In the genomic region with DNA sequence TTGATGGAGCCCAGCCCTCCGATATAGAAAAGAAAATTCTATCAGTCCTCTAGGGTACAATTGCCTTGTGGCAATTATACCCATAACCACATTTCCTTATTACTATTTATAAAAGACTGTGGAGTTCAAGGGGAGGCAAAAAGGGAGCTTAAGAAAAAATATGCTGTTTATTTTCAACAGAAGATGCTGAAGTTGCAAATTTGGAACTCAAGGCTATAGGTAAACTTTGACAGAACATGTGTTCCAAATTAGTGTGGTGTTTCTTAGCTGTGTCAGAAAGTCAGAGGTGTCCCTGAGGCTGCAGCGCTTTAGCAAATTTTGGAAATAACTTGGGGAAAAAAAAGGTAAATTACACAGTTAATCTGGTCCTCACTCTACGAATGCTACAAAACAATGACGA, we compare ENCODE assay signal across 22 cellular contexts.
DNase-seq lines count a peak whose midpoint lies in the region; ATAC-seq, FAIRE-seq and TF ChIP-seq lines count a peak whose summit lies in the region.
"Had no signal": no experiment of that assay in that cellular context is flagged by ENCODE, and none has a peak within 500 bp of the region (broad histone marks: within the 10 kb centered on the region; RNA-seq: fewer than 3 reads in every experiment).

No MANE protein-coding gene starts in this region.

- CTCF ChIA-PET in HepG2 (lab: Yijun Ruan, JAX; ENCODE audit: low intra/inter-chr PET ratio, low total read pairs): no interaction called here
- CTCF ChIA-PET in K562 (lab: Yijun Ruan, JAX; ENCODE audit: low intra/inter-chr PET ratio): no interaction called here

- TF ChIP-seq CTCF in HepG2 (CRISPR knock-in tag; IDR thresholded peaks at IDR 0.05) (no peak), right lobe of liver (IDR thresholded peaks at IDR 0.05) (no peak), K562 (IDR thresholded peaks at IDR 0.05 in 2 of 3, conservative IDR thresholded peaks at IDR 0.05 in 1 of 3; ENCODE audit: insufficient read depth in 2 of 3, low read depth in 1 of 3, low read length in 3 of 3) (no peak), nephron (IDR thresholded peaks at IDR 0.05; ENCODE audit: unreplicated experiment in 3 of 3) (no peak), vagina (IDR thresholded peaks at IDR 0.05) (no peak), heart left ventricle (IDR thresholded peaks at IDR 0.05) (no peak)

- no peaks in the 10 kb centered on the region for H3K9me1 ChIP-seq in K562 (ENCODE audit: control insufficient read depth, insufficient read depth, low read length)

- DNase-seq in HepG2 (ENCODE audit: low spot score): no peak
- no peak for DNase-seq in right lobe of liver
- no peak for DNase-seq in K562 (ENCODE audit: extremely low read depth in 1 of 4, low spot score in 3 of 4)
- DNase-seq in vagina (ENCODE audit: extremely low spot score in 2 of 2): no peak
- DNase-seq in NOMO-1 treated with dmso at 0.1 percent for 144 hours (lab: John Stamatoyannopoulos, UW; ENCODE audit: unreplicated experiment): no peak
- DNase-seq in heart left ventricle: no peak
- DNase-seq: BE2C; CD4-positive, CD25-positive, alpha-beta regulatory T cell; COR-L47; DMS 273 treated with DMSO at 0.1 percent for 48 hours; DMS79 treated with DMSO at 0.1 percent for 48 hours; KBM-7; NCI-H1092 treated with DMSO at 0.1 percent for 48 hours; NCI-H2029 treated with DMSO at 0.1 percent for 48 hours; NCI-H226; NCI-H510A treated with DMSO at 0.1 percent for 48 hours; NCI-H774; NK-92 treated with Interleukin-12 subunit alpha and Interleukin-12 subunit beta, amount 100 ng/mL, for 24 hours; Peyer's patch; SJCRH30 had no signal

- in situ Hi-C loops in HepG2 (cut with HindIII; ENCODE audit: extremely low pct_ligation_motif_present, low pct_unique_long_range_greater_than_20kb): no loop called here
- in situ Hi-C loops in K562 (cut with MboI): loop anchor here (25.0 kb wide), 1 partner anchor 960 kb away; no protein-coding TSS in a partner anchor

- TF ChIP-seq POLR2A in HepG2 (IDR thresholded peaks at IDR 0.05; ENCODE audit: insufficient read depth in 1 of 2, low read depth in 2 of 2, low read length in 2 of 2) (no peak), right lobe of liver (IDR thresholded peaks at IDR 0.05) (no peak), K562 (conservative IDR thresholded peaks at IDR 0.05) (no peak), vagina (IDR thresholded peaks at IDR 0.05) (no peak), heart left ventricle (IDR thresholded peaks at IDR 0.05) (no peak)

- FAIRE-seq in HepG2 (lab: Jason Lieb, UNC) (no peak), K562 (lab: Jason Lieb, UNC) (no peak)
- FAIRE-seq: A204.1 had no signal

- no peaks in the 10 kb centered on the region for H3K79me2 ChIP-seq in HepG2 (ENCODE audit: insufficient read depth, low read length)
- no peaks in the 10 kb centered on the region for H3K79me2 ChIP-seq in K562 (ENCODE audit: control insufficient read depth, insufficient read depth, low read length)

- H3K9ac ChIP-seq in HepG2 (ENCODE audit: insufficient read depth, low read depth, low read length) (no peak overlapping the region), K562 (ENCODE audit: insufficient read depth in 1 of 2, low read depth in 2 of 2, low read length in 2 of 2) (no peak overlapping the region)

- H2AFZ ChIP-seq in HepG2 (ENCODE audit: low read length) (no peak overlapping the region), K562 (ENCODE audit: low read depth, low read length) (no peak overlapping the region)

- no peak overlapping the region for H3K4me2 ChIP-seq in HepG2 (ENCODE audit: low read depth, low read length)
- H3K4me2 ChIP-seq in K562 (ENCODE audit: insufficient read depth, low read length): no peak overlapping the region

- TF ChIP-seq EP300 in HepG2 (IDR thresholded peaks at IDR 0.05; ENCODE audit: low read depth in 2 of 2, low read length in 2 of 2) (no peak), HepG2 (CRISPR knock-in tag; IDR thresholded peaks at IDR 0.05; ENCODE audit: borderline replicate concordance) (no peak), K562 (IDR thresholded peaks at IDR 0.05; ENCODE audit: low read length) (no peak)

- ATAC-seq in HepG2: no peak
- no peak for ATAC-seq in right lobe of liver
- no peak for ATAC-seq in K562
- ATAC-seq in heart left ventricle: no peak

- intact Hi-C loops in HepG2 (cut with micrococcal nuclease; ENCODE audit: unreplicated experiment) (no loop called here), right lobe of liver (cut with DNase I) (no loop called here), K562 (cut with micrococcal nuclease) (no loop called here), vagina (cut with DNase I) (no loop called here), heart left ventricle (cut with DNase I) (loop anchor here in 3 of 10 donors (5.0 kb wide), 3 partner anchors 70 to 115 kb away; a partner anchor contains a TSS)

- POLR2A ChIA-PET in HepG2 (lab: Yijun Ruan, JAX) (no interaction called here), K562 (lab: Yijun Ruan, JAX) (interaction anchor here (0.8 to 1.0 kb wide), 2 partner anchors 9 to 464 kb away, joined by 3 read pairs; no protein-coding TSS in a partner anchor)

- H3K9me3 ChIP-seq in HepG2 (ENCODE audit: low read length): no peaks in the 10 kb centered on the region
- H3K9me3 ChIP-seq in right lobe of liver: no peaks in the 10 kb centered on the region
- no peaks in the 10 kb centered on the region for H3K9me3 ChIP-seq in K562 (replicated peaks; ENCODE audit: control insufficient read depth, insufficient read depth, low read depth, low read length)
- H3K9me3 ChIP-seq in vagina: no peaks in the 10 kb centered on the region
- H3K9me3 ChIP-seq in heart left ventricle: no peaks in the 10 kb centered on the region
- H3K9me3 ChIP-seq: BE2C, Peyer's patch, SJCRH30 had no signal

- H3K9me3 Mint-ChIP-seq in nephron: no peaks in the 10 kb centered on the region

- H3K4me3 ChIP-seq in HepG2 (replicated peaks in 1 of 3; ENCODE audit: insufficient read depth in 1 of 3, low read depth in 2 of 3, low read length in 3 of 3) (no peak overlapping the region), right lobe of liver (no peak overlapping the region), K562 (no peak overlapping the region), vagina (no peak overlapping the region), heart left ventricle (no peak overlapping the region)
- H3K4me3 ChIP-seq: Peyer's patch, SJCRH30 had no signal

- H3K4me1 ChIP-seq in HepG2 (ENCODE audit: insufficient read depth, low read length): no peaks in the 10 kb centered on the region
- H3K4me1 ChIP-seq in right lobe of liver: peaks cover 0 to 20% (median 9%) of the 10 kb centered on the region in 4 donors
- H3K4me1 ChIP-seq in K562 (replicated peaks in 1 of 2; ENCODE audit: control insufficient read depth in 2 of 2, insufficient read depth in 2 of 2, low read length in 2 of 2): no peaks in the 10 kb centered on the region
- H3K4me1 ChIP-seq in vagina: peaks cover 26% of the 10 kb centered on the region
- H3K4me1 ChIP-seq in heart left ventricle: peaks cover 10 to 98% (median 73%) of the 10 kb centered on the region in 12 donors

- H3K36me3 ChIP-seq in HepG2 (replicated peaks in 1 of 2; ENCODE audit: control insufficient read depth in 1 of 2, insufficient read depth in 2 of 2, low read length in 2 of 2): no peaks in the 10 kb centered on the region
- H3K36me3 ChIP-seq in right lobe of liver: no peaks in the 10 kb centered on the region
- H3K36me3 ChIP-seq in K562 (ENCODE audit: control insufficient read depth, insufficient read depth, low read length): no peaks in the 10 kb centered on the region
- H3K36me3 ChIP-seq in vagina: no peaks in the 10 kb centered on the region
- H3K36me3 ChIP-seq in heart left ventricle: no peaks in the 10 kb centered on the region
- H3K36me3 ChIP-seq: BE2C, Peyer's patch had no signal

- H3K4me1 Mint-ChIP-seq in nephron: peaks cover 86% of the 10 kb centered on the region
- H3K4me1 Mint-ChIP-seq: CD4-positive, CD25-positive, alpha-beta regulatory T cell had no signal

- BruUV-seq in HepG2 (replicated peaks; lab: Mats Ljungman, UMichigan): no TSS peak
- no TSS peak for BruUV-seq in K562 (replicated peaks; lab: Mats Ljungman, UMichigan)

- H3K27me3 Mint-ChIP-seq in nephron (ENCODE audit: low read depth): no peaks in the 10 kb centered on the region
- H3K27me3 Mint-ChIP-seq: CD4-positive, CD25-positive, alpha-beta regulatory T cell had no signal

- TF ChIP-seq RAD21 in HepG2 (CRISPR knock-in tag; IDR thresholded peaks at IDR 0.05): no peak
- no peak for TF ChIP-seq RAD21 in K562 (CRISPR knock-in tag; conservative IDR thresholded peaks at IDR 0.05 in 1 of 2, IDR thresholded peaks at IDR 0.05 in 1 of 2)

- H3K36me3 Mint-ChIP-seq in nephron (ENCODE audit: low read depth): no peaks in the 10 kb centered on the region
- H3K36me3 Mint-ChIP-seq: CD4-positive, CD25-positive, alpha-beta regulatory T cell had no signal

- H3K27ac Mint-ChIP-seq in nephron: peak overlapping the region; percentile 43 to 60 (median 51)
- H3K27ac Mint-ChIP-seq: CD4-positive, CD25-positive, alpha-beta regulatory T cell had no signal

- no peak overlapping the region for H3K4me3 Mint-ChIP-seq in nephron
- H3K4me3 Mint-ChIP-seq: CD4-positive, CD25-positive, alpha-beta regulatory T cell had no signal

- 0 out of 2 replicates have a peak, but pooled peaks cover 2% of the 10 kb centered on the region for H4K20me1 ChIP-seq in HepG2 (ENCODE audit: insufficient read depth, low read length)
- H4K20me1 ChIP-seq in K562 (replicated peaks; ENCODE audit: control insufficient read depth, insufficient read depth, low read length): no peaks in the 10 kb centered on the region

- H3K27ac ChIP-seq in HepG2 (ENCODE audit: extremely low read length, insufficient read depth, low read length) (no peak overlapping the region), right lobe of liver (no peak overlapping the region), K562 (ENCODE audit: extremely low read depth, low read depth, low read length) (no peak overlapping the region), vagina (no peak overlapping the region), heart left ventricle (peak overlapping the region in 6 of 12 donors; percentile 68 to 81 (median 69))
- H3K27ac ChIP-seq: Peyer's patch, SJCRH30 had no signal

- 65% methylated on average over 4 of the region's 4 CpGs for WGBS in HepG2 (ENCODE audit: low lambda C conversion rate)
- 86% methylated on average over 4 of the region's 4 CpGs for WGBS in right lobe of liver (ENCODE audit: insufficient coverage, low coverage, low lambda C conversion rate, missing lambda C conversion rate)
- 14% methylated on average over 3 of the region's 4 CpGs for WGBS in K562 (ENCODE audit: insufficient coverage, low coverage, missing lambda C conversion rate)
- WGBS in heart left ventricle, 4 donors: 78 to 82% (median 79%) methylated on average over 4 of the region's 4 CpGs

- H3K27me3 ChIP-seq in HepG2 (ENCODE audit: control insufficient read depth in 1 of 2, insufficient read depth in 2 of 2, low read length in 2 of 2): no peaks in the 10 kb centered on the region
- no peaks in the 10 kb centered on the region for H3K27me3 ChIP-seq in right lobe of liver
- H3K27me3 ChIP-seq in K562 (ENCODE audit: control insufficient read depth in 2 of 2, insufficient read depth in 2 of 2, low read length in 2 of 2): no peaks in the 10 kb centered on the region; a peak in 1 of 5 replicates
- H3K27me3 ChIP-seq in vagina: no peaks in the 10 kb centered on the region
- no peaks in the 10 kb centered on the region for H3K27me3 ChIP-seq in heart left ventricle
- H3K27me3 ChIP-seq: BE2C, Peyer's patch, SJCRH30 had no signal

TF ChIP-seq in HepG2, 621 proteins besides CTCF, POLR2A, EP300 and RAD21 (continues in another document):
- no peak for TF ChIP-seq SMYD3 (CRISPR knock-in tag; IDR thresholded peaks at IDR 0.05)
